9 cellular contexts compared by ENCODE assay signal in genomic region chr20:2946988-2947961, GRCh38.
DNase-seq lines count a peak whose midpoint lies in the region; ATAC-seq, FAIRE-seq and TF ChIP-seq lines count a peak whose summit lies in the region.
"Had no signal": no experiment of that assay in that cellular context is flagged by ENCODE, and none has a peak within 500 bp of the region (broad histone marks: within the 10 kb centered on the region; RNA-seq: fewer than 3 reads in every experiment).

No MANE protein-coding gene starts in this region.

- H3K27ac ChIP-seq in astrocyte (ENCODE audit: low read depth, low read length) (no peak overlapping the region), layer of hippocampus (ENCODE audit: low read depth, low read length) (peak overlapping the region; percentile 93), temporal lobe (ENCODE audit: low read depth, low read length) (peak overlapping the region; percentile 96), GM23338 (ENCODE audit: low read depth) (no peak overlapping the region)

- H3K9me3 Mint-ChIP-seq in activated CD4-positive, alpha-beta T cell treated with anti-CD3 and anti-CD28 coated beads, Interleukin-2, amount 10 ng/mL, durations not matched to agents 24 days and 14 days = no peaks in the 10 kb centered on the region
- no peaks in the 10 kb centered on the region for H3K9me3 Mint-ChIP-seq in astrocyte (ENCODE audit: unreplicated experiment)
- no peaks in the 10 kb centered on the region for H3K9me3 Mint-ChIP-seq in GM23338

- peaks cover 5% of the 10 kb centered on the region for H3K79me2 ChIP-seq in astrocyte (ENCODE audit: insufficient read depth, low read length)
- H3K79me2 ChIP-seq in GM23338 (replicated peaks; ENCODE audit: insufficient read depth) = no peaks in the 10 kb centered on the region; the same call in 1 of the 2 replicates

- no peaks in the 10 kb centered on the region for H3K9me3 ChIP-seq in astrocyte (ENCODE audit: insufficient read depth, low read depth, low read length)

- H2AFZ ChIP-seq in astrocyte (ENCODE audit: low read depth, low read length) = no peak overlapping the region
- H2AFZ ChIP-seq in GM23338 = no peak overlapping the region

- no peaks in the 10 kb centered on the region for H3K9me2 ChIP-seq in GM23338 (ENCODE audit: insufficient read depth)

- no peak for DNase-seq in activated CD4-positive, alpha-beta T cell treated with anti-CD3 and anti-CD28 coated beads, Interleukin-2, amount 10 ng/mL, durations not matched to agents 24 days and 14 days
- no peak for DNase-seq in activated CD4-positive, alpha-beta T cell treated with anti-CD3 and anti-CD28 coated beads, Interleukin-2, amount 50 U/mL, for 4 hours
- DNase-seq in astrocyte (ENCODE audit: low read depth) (peak; percentile 62), NCI-H1105 (lab: John Stamatoyannopoulos, UW) (no peak), GM23338 (ENCODE audit: low spot score) (no peak)

- no peaks in the 10 kb centered on the region for H3F3A ChIP-seq in GM23338 (replicated peaks; ENCODE audit: low read depth)

- peaks cover 11% of the 10 kb centered on the region for H3K4me1 Mint-ChIP-seq in activated CD4-positive, alpha-beta T cell treated with anti-CD3 and anti-CD28 coated beads, Interleukin-2, amount 10 ng/mL, durations not matched to agents 24 days and 14 days
- peaks cover 15% of the 10 kb centered on the region for H3K4me1 Mint-ChIP-seq in astrocyte (ENCODE audit: low read depth, unreplicated experiment)
- H3K4me1 Mint-ChIP-seq in GM23338 = peaks cover 13% of the 10 kb centered on the region

- TF ChIP-seq CTCF in astrocyte (IDR thresholded peaks at IDR 0.05; ENCODE audit: insufficient read depth, low read depth, low read length) (no peak), GM23338 (conservative IDR thresholded peaks at IDR 0.05; ENCODE audit: low read depth in 2 of 2) (no peak)

- H3K4me3 ChIP-seq in astrocyte (ENCODE audit: insufficient read depth, low read depth, low read length) = no peak overlapping the region
- H3K4me3 ChIP-seq in GM23338 = no peak overlapping the region
- H3K4me3 ChIP-seq: skin epidermis had no signal

- H4K20me1 ChIP-seq in astrocyte (ENCODE audit: insufficient read depth, low read length) = no peaks in the 10 kb centered on the region
- 0 out of 2 replicates have a peak, but pooled peaks cover 3% of the 10 kb centered on the region for H4K20me1 ChIP-seq in GM23338 (replicated peaks; ENCODE audit: insufficient read depth)

- H3K4me2 ChIP-seq in astrocyte (ENCODE audit: low read length) (peak overlapping the region; percentile 72), GM23338 (no peak overlapping the region)

- peaks cover 39% of the 10 kb centered on the region for H3K36me3 Mint-ChIP-seq in activated CD4-positive, alpha-beta T cell treated with anti-CD3 and anti-CD28 coated beads, Interleukin-2, amount 10 ng/mL, durations not matched to agents 24 days and 14 days (ENCODE audit: low read depth)
- H3K36me3 Mint-ChIP-seq in astrocyte (ENCODE audit: low read depth, unreplicated experiment) (peaks cover 2% of the 10 kb centered on the region), GM23338 (ENCODE audit: low read depth) (peaks cover 7% of the 10 kb centered on the region; the same call in 1 of the 3 replicates)

- no peak overlapping the region for H3K4me3 Mint-ChIP-seq in activated CD4-positive, alpha-beta T cell treated with anti-CD3 and anti-CD28 coated beads, Interleukin-2, amount 10 ng/mL, durations not matched to agents 24 days and 14 days
- H3K4me3 Mint-ChIP-seq in astrocyte (ENCODE audit: unreplicated experiment) (peak overlapping the region; percentile 2), GM23338 (no peak overlapping the region)

- intact Hi-C loops in activated CD4-positive, alpha-beta T cell treated with anti-CD3 and anti-CD28 coated beads, Interleukin-2, amount 10 ng/mL, durations not matched to agents 24 days and 14 days (cut with micrococcal nuclease) = no loop called here

- FAIRE-seq in astrocyte (lab: Jason Lieb, UNC) = no peak

- H3K4me1 ChIP-seq in astrocyte (ENCODE audit: insufficient read depth, low read length) (peaks cover 9% of the 10 kb centered on the region), GM23338 (ENCODE audit: insufficient read depth) (peaks cover 8% of the 10 kb centered on the region; the same call in 1 of the 2 replicates)

- no peaks in the 10 kb centered on the region for H3K27me3 Mint-ChIP-seq in activated CD4-positive, alpha-beta T cell treated with anti-CD3 and anti-CD28 coated beads, Interleukin-2, amount 10 ng/mL, durations not matched to agents 24 days and 14 days
- H3K27me3 Mint-ChIP-seq in astrocyte (ENCODE audit: low read depth, unreplicated experiment) (no peaks in the 10 kb centered on the region), GM23338 (ENCODE audit: insufficient read depth, low read depth, poor library complexity) (peaks cover 2% of the 10 kb centered on the region)

- ATAC-seq in GM23338 (no peak), GM19035 (IDR thresholded peaks at IDR 0.05; ENCODE audit: unreplicated experiment) (no peak)

- H3K27me3 ChIP-seq in astrocyte (ENCODE audit: insufficient read depth, low read length) = no peaks in the 10 kb centered on the region
- no peaks in the 10 kb centered on the region for H3K27me3 ChIP-seq in layer of hippocampus (ENCODE audit: control insufficient read depth, insufficient read depth, low read length)
- no peaks in the 10 kb centered on the region for H3K27me3 ChIP-seq in GM23338 (ENCODE audit: insufficient read depth)

- peak overlapping the region; percentile 29 for H3K27ac Mint-ChIP-seq in activated CD4-positive, alpha-beta T cell treated with anti-CD3 and anti-CD28 coated beads, Interleukin-2, amount 10 ng/mL, durations not matched to agents 24 days and 14 days
- peak overlapping the region; percentile 15 for H3K27ac Mint-ChIP-seq in astrocyte (ENCODE audit: unreplicated experiment)
- H3K27ac Mint-ChIP-seq in GM23338 = no peak overlapping the region; the same call in 1 of the 2 replicates

- H3K9ac ChIP-seq in astrocyte (ENCODE audit: low read length) = peak overlapping the region; percentile 22

- H3K36me3 ChIP-seq in astrocyte (ENCODE audit: insufficient read depth, low read length) (peaks cover 5% of the 10 kb centered on the region), GM23338 (ENCODE audit: insufficient read depth) (no peaks in the 10 kb centered on the region)

TF ChIP-seq in GM23338, 12 proteins besides CTCF, POLR2A, EP300 and RAD21 (continues in another document):
- TF ChIP-seq ZNF114 (CRISPR knock-in tag; IDR thresholded peaks at IDR 0.05) (no peak), NANOG (IDR thresholded peaks at IDR 0.05; ENCODE audit: borderline replicate concordance) (no peak), EZH2 (IDR thresholded peaks at IDR 0.05; ENCODE audit: low read depth, unreplicated experiment) (no peak), EZH2phosphoT487 (IDR thresholded peaks at IDR 0.05; ENCODE audit: unreplicated experiment) (no peak), REST (IDR thresholded peaks at IDR 0.05; ENCODE audit: unreplicated experiment) (no peak), ETS1 (IDR thresholded peaks at IDR 0.05) (no peak)

Comparison
In these comparisons a context has a peak if more than half of its experiments do, and no peak if none do; other contexts are left out.
1. H3K27ac ChIP-seq: peak in layer of hippocampus (single experiment) and temporal lobe (single experiment); none in astrocyte (single experiment) and GM23338 (single experiment).